ENCODE assay signal across 11 cellular contexts in genomic region chr3:49199900-49200281, GRCh38. TPM values are rescaled to one million over a fixed set of nuclear protein-coding genes. Genes with fewer than 3 reads are reported as not detected.
A peak's percentile ranks its signal among the peaks of the same experiment; 100 is the strongest.
DNase-seq lines count a peak whose midpoint lies in the region; ATAC-seq, FAIRE-seq and TF ChIP-seq lines count a peak whose summit lies in the region.
"Had no signal": no experiment of that assay in that cellular context is flagged by ENCODE, and none has a peak within 500 bp of the region (broad histone marks: within the 10 kb centered on the region; RNA-seq: fewer than 3 reads in every experiment).

No MANE protein-coding gene starts in this region.

- peaks cover 3% of the 10 kb centered on the region for H3K36me3 ChIP-seq in NT2/D1 (ENCODE audit: insufficient read depth, insufficient read length, low read length)
- H3K36me3 ChIP-seq in esophagus (ENCODE audit: control insufficient read depth in 2 of 2, insufficient read depth in 2 of 2, low read length in 1 of 2), result no peaks in the 10 kb centered on the region
- H3K36me3 ChIP-seq in muscle layer of colon (ENCODE audit: insufficient read depth, low read length), result no peaks in the 10 kb centered on the region
- no peaks in the 10 kb centered on the region for H3K36me3 ChIP-seq in testis (ENCODE audit: low read depth, missing control alignments)
- H3K36me3 ChIP-seq in pancreas, result no peaks in the 10 kb centered on the region

- H3K9me3 ChIP-seq in NT2/D1 (ENCODE audit: insufficient read depth, low read length), result peaks cover 6% of the 10 kb centered on the region; the same call in 1 of the 2 replicates
- H3K9me3 ChIP-seq in esophagus (ENCODE audit: control insufficient read depth in 2 of 2, insufficient read depth in 1 of 2, low read depth in 1 of 2, low read length in 1 of 2), result no peaks in the 10 kb centered on the region
- H3K9me3 ChIP-seq in muscle layer of colon (ENCODE audit: low read length), result no peaks in the 10 kb centered on the region
- H3K9me3 ChIP-seq in testis, result no peaks in the 10 kb centered on the region
- no peaks in the 10 kb centered on the region for H3K9me3 ChIP-seq in pancreas

- intact Hi-C loops in testis (cut with DNase I; ENCODE audit: low total_unique reads), result no loop called here
- intact Hi-C loops in pancreas (cut with DNase I), result no loop called here

- H3K4me1 ChIP-seq in NT2/D1 (ENCODE audit: insufficient read depth, insufficient read length) (peaks cover 5% of the 10 kb centered on the region), esophagus (ENCODE audit: control insufficient read depth in 2 of 2, insufficient read depth in 2 of 2, low read length in 1 of 2) (peaks cover 0 to 3% of the 10 kb centered on the region in 2 donors), muscle layer of colon (ENCODE audit: insufficient read depth, low read length) (no peaks in the 10 kb centered on the region), testis (peaks cover 3% of the 10 kb centered on the region), pancreas (no peaks in the 10 kb centered on the region)

- H3K9ac ChIP-seq in NT2/D1 (ENCODE audit: insufficient read length, low read depth), result peak overlapping the region; percentile 70
- H3K9ac ChIP-seq in muscle layer of colon (ENCODE audit: low read length), result no peak overlapping the region

- H3K27me3 ChIP-seq in NT2/D1 (ENCODE audit: insufficient read depth, insufficient read length) (no peaks in the 10 kb centered on the region), esophagus (ENCODE audit: control insufficient read depth in 1 of 2, insufficient read depth in 2 of 2, low read length in 2 of 2) (no peaks in the 10 kb centered on the region), muscle layer of colon (ENCODE audit: control insufficient read depth in 1 of 2, insufficient read depth in 2 of 2, low read length in 2 of 2) (no peaks in the 10 kb centered on the region), testis (no peaks in the 10 kb centered on the region), pancreas (no peaks in the 10 kb centered on the region)

- FAIRE-seq in pancreas (lab: Jason Lieb, UNC), result no peak

- TF ChIP-seq POLR2A in testis (IDR thresholded peaks at IDR 0.05) (no peak), erythroblast (IDR thresholded peaks at IDR 0.05; ENCODE audit: low read length) (no peak)

- DNase-seq in NT2/D1 (ENCODE audit: low read depth, low spot score) (no peak), testis (no peak), pancreas (no peak), erythroblast (lab: John Stamatoyannopoulos, UW) (no peak), NCI-H2171 (lab: John Stamatoyannopoulos, UW) (no peak)
- DNase-seq: amniotic stem cell; CD4-positive, CD25-positive, alpha-beta regulatory T cell; naive B cell had no signal

- H3K27ac ChIP-seq in esophagus (ENCODE audit: low read depth in 2 of 2, low read length in 1 of 2) (peak overlapping the region in 1 of 2 donors; percentile 42), muscle layer of colon (ENCODE audit: low read depth, low read length) (peak overlapping the region; percentile 24), testis (peak overlapping the region; percentile 76 to 78), pancreas (no peak overlapping the region)

- H3K4me3 ChIP-seq in NT2/D1 (ENCODE audit: insufficient read length, low read depth), result peak overlapping the region; percentile 49
- peak overlapping the region; percentile 25 to 27 for H3K4me3 ChIP-seq in esophagus (ENCODE audit: low read depth in 1 of 2, low read length in 2 of 2)
- H3K4me3 ChIP-seq in muscle layer of colon (ENCODE audit: low read depth in 1 of 2, low read length in 2 of 2), result peak overlapping the region in 1 of 2 donors; percentile 33
- H3K4me3 ChIP-seq in testis, result peak overlapping the region; percentile 57 to 63
- peak overlapping the region in 1 of 4 donors; percentile 26 for H3K4me3 ChIP-seq in pancreas

- ATAC-seq in pancreas (no peak), GM21723 (IDR thresholded peaks at IDR 0.05; ENCODE audit: unreplicated experiment) (no peak)

- TF ChIP-seq CTCF in testis (IDR thresholded peaks at IDR 0.05) (no peak), pancreas (IDR thresholded peaks at IDR 0.05) (no peak)

- WGBS in esophagus, 2 donors, result 81 to 84% methylated on average over 15 of the region's 15 CpGs
- WGBS in testis, 2 donors, result 54 to 66% methylated on average over 15 of the region's 15 CpGs
- 73 to 75% methylated on average over 15 of the region's 15 CpGs for WGBS in pancreas, 2 donors

RNA-seq across cellular contexts. Expression of gene KLHDC8B, which starts 28.5 kb away (rescaled TPM):
- polyA plus RNA-seq in esophagus (10 to 100 TPM; 24.5 to 39.0 TPM), testis (ENCODE audit: insufficient read depth, low read depth, low replicate concordance) (55.8 TPM), pancreas (10 to 100 TPM; 11.8 to 19.1 TPM)
- total RNA-seq in testis (10 to 100 TPM; 56.6 to 78.2 TPM), pancreas (10 to 100 TPM in 3 of 6 donors, 1 to 10 TPM in 3; 5.5 to 13.7 (median 10.0) TPM)

RNA-seq across cellular contexts. Expression of gene CCDC71, which starts 33.8 kb away (rescaled TPM):
- polyA plus RNA-seq in esophagus (10 to 100 TPM; 10.1 to 19.1 TPM), testis (ENCODE audit: insufficient read depth, low read depth, low replicate concordance) (27.6 TPM), pancreas (10 to 100 TPM in 1 of 2 donors, 1 to 10 TPM in 1; 7.6 to 10.2 TPM)
- total RNA-seq in testis (10 to 100 TPM; 34.3 to 55.0 TPM), pancreas (10 to 100 TPM in 1 of 6 donors, 1 to 10 TPM in 5; 5.9 to 11.0 (median 8.3) TPM)

Comparison
In these comparisons a context has a peak if more than half of its experiments do, and no peak if none do; other contexts are left out.
1. H3K27ac ChIP-seq: peak in muscle layer of colon (single experiment) and testis (2 of 2); none in pancreas (0 of 4).